ENCODE assay signal across 8 cellular contexts in genomic region chrX:155028192-155028591, GRCh38. TPM values are rescaled to one million over a fixed set of nuclear protein-coding genes. Genes with fewer than 3 reads are reported as not detected.
DNase-seq lines count a peak whose midpoint lies in the region; ATAC-seq and TF ChIP-seq lines count a peak whose summit lies in the region.

No MANE protein-coding gene starts in this region.

- H3K36me3 Mint-ChIP-seq in dendritic cell treated with granulocyte-macrophage colony-stimulating factor and Interleukin-4, amounts not matched to agents 40 ng/mL and 50 ng/mL, for 4 days (ENCODE audit: low read depth): no peaks in the 10 kb centered on the region

- no peaks in the 10 kb centered on the region for H3K27me3 Mint-ChIP-seq in dendritic cell treated with granulocyte-macrophage colony-stimulating factor and Interleukin-4, amounts not matched to agents 40 ng/mL and 50 ng/mL, for 4 days

- peak overlapping the region; percentile 85 for H3K27ac Mint-ChIP-seq in dendritic cell treated with granulocyte-macrophage colony-stimulating factor and Interleukin-4, amounts not matched to agents 40 ng/mL and 50 ng/mL, for 4 days

- CTCF ChIA-PET in GM10248 (lab: Yijun Ruan, JAX): interaction anchor here (1.8 kb wide), 1 partner anchor 29 kb away, joined by 5 read pairs; no protein-coding TSS in a partner anchor

- TF ChIP-seq POLR2A in ovary (IDR thresholded peaks at IDR 0.05): no peak

- H3K4me1 Mint-ChIP-seq in dendritic cell treated with granulocyte-macrophage colony-stimulating factor and Interleukin-4, amounts not matched to agents 40 ng/mL and 50 ng/mL, for 4 days (ENCODE audit: low read depth): peaks cover 22% of the 10 kb centered on the region

- peak overlapping the region; percentile 75 for H3K4me3 ChIP-seq in ovary

- ATAC-seq in HG02852 (IDR thresholded peaks at IDR 0.05; ENCODE audit: unreplicated experiment) (no peak), GM21381 (IDR thresholded peaks at IDR 0.05; ENCODE audit: unreplicated experiment) (no peak)

- no peaks in the 10 kb centered on the region for H3K36me3 ChIP-seq in ovary

- no peak for DNase-seq in GM10248 (ENCODE audit: extremely low spot score)
- peak; percentile 53 for DNase-seq in NCI-H1105 treated with DMSO at 0.1 percent for 48 hours (lab: John Stamatoyannopoulos, UW)
- no peak for DNase-seq in ovary
- no peak for DNase-seq in GM19238 (ENCODE audit: insufficient read length, low spot score)
- no peak for DNase-seq in inferior parietal cortex (ENCODE audit: extremely low spot score)

- no peak overlapping the region for H3K4me3 Mint-ChIP-seq in dendritic cell treated with granulocyte-macrophage colony-stimulating factor and Interleukin-4, amounts not matched to agents 40 ng/mL and 50 ng/mL, for 4 days

- intact Hi-C loops in dendritic cell treated with granulocyte-macrophage colony-stimulating factor and Interleukin-4, amounts not matched to agents 40 ng/mL and 50 ng/mL, for 4 days (cut with micrococcal nuclease): no loop called here
- intact Hi-C loops in ovary (cut with DNase I): no loop called here

- TF ChIP-seq CTCF in GM10248 (IDR thresholded peaks at IDR 0.05; ENCODE audit: control extremely low read depth, extremely low read depth, low read depth, missing control alignments) (peak; percentile 7), ovary (IDR thresholded peaks at IDR 0.05) (no peak)

- WGBS in ovary, 3 donors: 31 to 40% (median 39%) methylated on average over 4 of the region's 4 CpGs

- H3K9me3 ChIP-seq in ovary: no peaks in the 10 kb centered on the region

- POLR2A ChIA-PET in GM10248 (lab: Yijun Ruan, JAX): no interaction called here

- no peaks in the 10 kb centered on the region for H3K4me1 ChIP-seq in ovary (ENCODE audit: insufficient read depth)

- no peak for TF ChIP-seq EP300 in ovary (IDR thresholded peaks at IDR 0.05)

- H3K27ac ChIP-seq in ovary: no peak overlapping the region

- no peaks in the 10 kb centered on the region for H3K27me3 ChIP-seq in ovary

- no peaks in the 10 kb centered on the region for H3K9me3 Mint-ChIP-seq in dendritic cell treated with granulocyte-macrophage colony-stimulating factor and Interleukin-4, amounts not matched to agents 40 ng/mL and 50 ng/mL, for 4 days

RNA-seq across cellular contexts. Expression of gene FUNDC2, which starts 1.5 kb away (rescaled TPM):
- total RNA-seq in ovary: 100 to 1,000 TPM; 133 to 179 (median 144) TPM
- polyA plus RNA-seq in ovary: 100 to 1,000 TPM; 149 to 257 TPM

RNA-seq across cellular contexts. Expression of gene F8, which starts 5.7 kb away (rescaled TPM):
- 10 to 100 TPM; 15.5 to 77.5 (median 23.9) TPM for total RNA-seq in ovary
- polyA plus RNA-seq in ovary: 10 to 100 TPM; 15.3 to 18.9 TPM

RNA-seq across cellular contexts. Expression of gene CMC4, which starts 42.7 kb away (rescaled TPM):
- 10 to 100 TPM in 3 of 7 donors, 1 to 10 TPM in 4; 7.1 to 34.1 (median 9.3) TPM for total RNA-seq in ovary
- 10 to 100 TPM in 1 of 2 donors, 1 to 10 TPM in 1; 5.2 to 17.0 TPM for polyA plus RNA-seq in ovary

RNA-seq across cellular contexts. Expression of gene MTCP1, which starts 42.7 kb away (rescaled TPM):
- 10 to 100 TPM in 4 of 7 donors, 1 to 10 TPM in 2, under 1 TPM in 1; 0.36 to 29.0 (median 27.3) TPM for total RNA-seq in ovary
- polyA plus RNA-seq in ovary: 10 to 100 TPM; 14.0 to 29.0 TPM

RNA-seq across cellular contexts. Expression of gene BRCC3, which starts 43.1 kb away (rescaled TPM):
- 10 to 100 TPM in 5 of 7 donors, 1 to 10 TPM in 2; 4.3 to 15.1 (median 13.3) TPM for total RNA-seq in ovary
- polyA plus RNA-seq in ovary: 10 to 100 TPM in 1 of 2 donors, 1 to 10 TPM in 1; 5.9 to 13.9 TPM
